In the genomic region with DNA sequence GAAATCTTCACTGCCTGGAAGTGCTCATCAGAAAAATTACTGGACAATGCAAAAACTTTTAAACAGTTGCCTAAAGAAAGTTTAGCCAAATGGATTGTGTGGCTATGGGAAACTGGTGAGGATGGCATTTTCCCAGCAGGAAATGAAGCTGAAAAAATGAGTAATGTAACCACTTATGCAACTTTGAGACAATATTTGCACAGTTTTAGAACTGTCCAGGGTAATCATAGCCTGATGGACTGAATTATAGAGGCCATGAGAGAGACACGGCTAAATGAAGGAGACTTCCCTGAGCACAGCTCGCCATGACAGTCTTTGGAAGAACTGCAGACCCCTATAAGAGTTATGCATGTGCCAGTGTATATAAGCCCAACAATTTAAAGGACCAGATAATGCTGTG, we compare ENCODE assay signal across 18 cellular contexts.
"Had no signal": no experiment of that assay in that cellular context is flagged by ENCODE, and none has a peak within 500 bp of the region (broad histone marks: within the 10 kb centered on the region; RNA-seq: fewer than 3 reads in every experiment).

No MANE protein-coding gene starts in this region.

- H3K27me3 ChIP-seq: neutrophil, right lobe of liver, tibial artery, upper lobe of left lung, uterus had no signal

- ATAC-seq: left colon; naive thymus-derived CD4-positive, alpha-beta T cell; psoas muscle; stimulated activated effector memory CD8-positive, alpha-beta T cell treated with anti-CD3 and anti-CD28 coated beads, Interleukin-12 subunit alpha, Interleukin-12 subunit beta, amount 100 ng/mL, for 72 hours; stimulated activated naive CD8-positive, alpha-beta T cell treated with anti-CD3 and anti-CD28 coated beads, Interleukin-15, Interleukin-2, amounts not matched to agents 100 U/mL and 50 U/mL, for 24 hours had no signal

- H3K36me3 ChIP-seq: neutrophil, right lobe of liver, tibial artery, upper lobe of left lung, uterus had no signal

- H3K9me3 ChIP-seq: neutrophil, psoas muscle, right lobe of liver, tibial artery, upper lobe of left lung, uterus had no signal

- DNase-seq: effector CD4-positive, alpha-beta T cell; foreskin melanocyte; head of caudate nucleus; hippocampal formation; left colon; mammary epithelial cell; naive thymus-derived CD4-positive, alpha-beta T cell; psoas muscle; retina; right lobe of liver; stimulated activated CD4-positive, alpha-beta T cell treated with anti-CD3 and anti-CD28 coated beads, Interleukin-4, amount 100 ng/mL, for 1 hour; stimulated activated CD8-positive, alpha-beta memory T cell treated with anti-CD3 and anti-CD28 coated beads, Interleukin-4, amount 100 ng/mL, for 48 hours; stimulated activated naive CD8-positive, alpha-beta T cell treated with anti-CD3 and anti-CD28 coated beads, Interleukin-15, Interleukin-2, amounts not matched to agents 100 U/mL and 50 U/mL, for 24 hours; tibial artery; upper lobe of left lung; uterus had no signal

- H3K4me1 ChIP-seq: psoas muscle, tibial artery, upper lobe of left lung, uterus had no signal

- H3K4me3 ChIP-seq: psoas muscle, right lobe of liver, tibial artery, upper lobe of left lung, uterus had no signal

- H3K27ac ChIP-seq: neutrophil, psoas muscle, right lobe of liver, tibial artery, upper lobe of left lung, uterus had no signal
